ENCODE assay signal across 11 cellular contexts in genomic region chrX:7120578-7121219, GRCh38. TPM values are rescaled to one million over a fixed set of nuclear protein-coding genes. Genes with fewer than 3 reads are reported as not detected.
DNase-seq lines count a peak whose midpoint lies in the region; ATAC-seq, FAIRE-seq and TF ChIP-seq lines count a peak whose summit lies in the region.
"Had no signal": no experiment of that assay in that cellular context is flagged by ENCODE, and none has a peak within 500 bp of the region (broad histone marks: within the 10 kb centered on the region; RNA-seq: fewer than 3 reads in every experiment).

No MANE protein-coding gene starts in this region.

- no peak overlapping the region for H3K4me3 Mint-ChIP-seq in T-helper 2 cell treated with Interferon-gamma antibody and Interleukin-4, amounts not matched to agents 5 μg/mL and 100 μg/mL, for 36 hours
- H3K4me3 Mint-ChIP-seq: activated naive CD8-positive, alpha-beta T cell had no signal

- DNase-seq in RPMI7951 (ENCODE audit: low read depth) (peak; percentile 23), posterior cingulate gyrus (no peak), ureter (ENCODE audit: low spot score) (no peak)
- no peak for DNase-seq in activated T-cell treated with anti-CD3 and anti-CD28 coated beads, Interleukin-2, amount 50 U/mL, for 48 hours
- DNase-seq in T-helper 2 cell treated with Interferon-gamma antibody and Interleukin-4, amounts not matched to agents 5 μg/mL and 100 μg/mL, for 36 hours (ENCODE audit: low spot score), result no peak
- DNase-seq: stimulated activated CD4-positive, alpha-beta T cell treated with anti-CD3 and anti-CD28 coated beads, Interleukin-4, amount 100 ng/mL, for 4 hours had no signal

- H3K9me3 Mint-ChIP-seq in T-helper 2 cell treated with Interferon-gamma antibody and Interleukin-4, amounts not matched to agents 5 μg/mL and 100 μg/mL, for 36 hours, result no peaks in the 10 kb centered on the region

- TF ChIP-seq CTCF in C4-2B (conservative IDR thresholded peaks at IDR 0.05), result no peak

- H3K36me3 Mint-ChIP-seq in T-helper 2 cell treated with Interferon-gamma antibody and Interleukin-4, amounts not matched to agents 5 μg/mL and 100 μg/mL, for 36 hours (ENCODE audit: low read depth), result peaks cover 8% of the 10 kb centered on the region

- peak; percentile 32 for ATAC-seq in HG03378 (IDR thresholded peaks at IDR 0.05; ENCODE audit: unreplicated experiment)

- H3K4me1 Mint-ChIP-seq in T-helper 2 cell treated with Interferon-gamma antibody and Interleukin-4, amounts not matched to agents 5 μg/mL and 100 μg/mL, for 36 hours (ENCODE audit: low read depth), result peaks cover 15% of the 10 kb centered on the region

- peak overlapping the region; percentile 85 for H3K27ac ChIP-seq in C4-2B

- peak; percentile 72 for FAIRE-seq in islet of Langerhans (lab: Jason Lieb, UNC)
- FAIRE-seq: HTR-8/SVneo had no signal

- H3K27me3 Mint-ChIP-seq in T-helper 2 cell treated with Interferon-gamma antibody and Interleukin-4, amounts not matched to agents 5 μg/mL and 100 μg/mL, for 36 hours (ENCODE audit: low read depth), result no peaks in the 10 kb centered on the region
- H3K27me3 Mint-ChIP-seq: activated naive CD8-positive, alpha-beta T cell had no signal

- intact Hi-C loops in posterior cingulate gyrus (cut with DNase I), result no loop called here

- H3K27ac Mint-ChIP-seq in T-helper 2 cell treated with Interferon-gamma antibody and Interleukin-4, amounts not matched to agents 5 μg/mL and 100 μg/mL, for 36 hours, result no peak overlapping the region
- H3K27ac Mint-ChIP-seq: activated naive CD8-positive, alpha-beta T cell had no signal

RNA-seq across cellular contexts. Expression of gene STS, which starts 26.8 kb away (rescaled TPM):
- total RNA-seq in RPMI7951 (2014; rRNA removed; shearing (Covaris generic)), result 2.1 and 3.5 TPM in 2 replicates
- 26.4 TPM for total RNA-seq in ureter

RNA-seq across cellular contexts. Expression of gene PUDP, which starts 27.3 kb away (rescaled TPM):
- total RNA-seq in RPMI7951 (2014; rRNA removed; shearing (Covaris generic)), result 7.3 and 8.8 TPM in 2 replicates
- 33.7 TPM for total RNA-seq in ureter
